Comparison of ENCODE assay signal across 8 cellular contexts in the genomic region with DNA sequence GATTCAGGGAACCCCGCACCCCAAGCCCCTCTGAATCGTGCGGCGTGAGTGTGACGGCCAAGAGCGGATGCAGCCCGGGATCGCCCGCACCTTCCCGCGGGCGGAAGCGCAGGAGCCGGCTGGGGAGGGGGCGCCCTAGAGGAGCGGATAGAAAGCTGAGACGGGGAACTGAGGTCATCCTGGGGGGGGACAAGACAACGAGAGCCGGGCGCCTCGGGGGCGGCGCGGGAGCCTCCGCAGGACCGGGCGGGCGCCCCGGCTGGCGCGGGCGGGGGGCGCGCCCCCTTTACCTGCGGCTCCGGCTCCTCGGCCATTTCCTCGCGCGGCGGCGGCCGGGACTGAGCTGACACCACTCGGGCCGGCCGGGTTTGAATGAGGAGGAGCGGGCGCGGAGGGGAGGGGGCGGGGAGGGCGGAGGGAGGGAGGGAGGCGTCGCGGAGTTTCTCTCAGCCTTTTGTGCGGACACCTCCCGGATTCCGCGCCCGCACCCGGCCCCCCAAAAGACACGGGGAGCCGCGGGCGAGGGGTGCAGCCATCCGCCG. TPM values are rescaled to one million over a fixed set of nuclear protein-coding genes. Genes with fewer than 3 reads are reported as not detected.
DNase-seq lines count a peak whose midpoint lies in the region; ATAC-seq and TF ChIP-seq lines count a peak whose summit lies in the region.
"Not testable (repeated sequence)": the region's sequence is repeated elsewhere in the genome, so short reads cannot be mapped to it uniquely, and the experiment has no call there.

A gene (minus strand): TSS at position 374 of the 542 bp plus-strand sequence. CDS start 11,013 bp downstream, outside the sequence.

- peaks cover 22% of the 10 kb centered on the region for H3K36me3 Mint-ChIP-seq in CD4-positive, alpha-beta T cell (ENCODE audit: low read depth)
- peaks cover 19% of the 10 kb centered on the region for H3K36me3 Mint-ChIP-seq in activated T-helper 1 cell treated with anti-CD3 and anti-CD28 coated beads, Interleukin-12 subunit alpha, Interleukin-12 subunit beta, Interleukin-2, Interleukin-4 antibody, amounts not matched to agents 30 ng/mL and 10 ng/mL and 1 ng/mL, durations not matched to agents 14 hours and 24 hours and 36 hours (ENCODE audit: low read depth)

- H3K27ac Mint-ChIP-seq in CD4-positive, alpha-beta T cell: peak within 1 kb of the TSS; percentile 100
- peak within 1 kb of the TSS; percentile 86 for H3K27ac Mint-ChIP-seq in activated T-helper 1 cell treated with anti-CD3 and anti-CD28 coated beads, Interleukin-12 subunit alpha, Interleukin-12 subunit beta, Interleukin-2, Interleukin-4 antibody, amounts not matched to agents 30 ng/mL and 10 ng/mL and 1 ng/mL, durations not matched to agents 14 hours and 24 hours and 36 hours

- intact Hi-C loops in CD4-positive, alpha-beta T cell (cut with DNase I, micrococcal nuclease): loop anchor here (1.0 to 2.0 kb wide), 3 partner anchors 11 to 49 kb away; no protein-coding TSS in a partner anchor
- intact Hi-C loops in activated T-helper 1 cell treated with anti-CD3 and anti-CD28 coated beads, Interleukin-12 subunit alpha, Interleukin-12 subunit beta, Interleukin-2, Interleukin-4 antibody, amounts not matched to agents 30 ng/mL and 10 ng/mL and 1 ng/mL, durations not matched to agents 14 hours and 24 hours and 36 hours (cut with micrococcal nuclease): loop anchor here (1.0 to 2.0 kb wide), 6 partner anchors 14 to 93 kb away; no protein-coding TSS in a partner anchor

- not testable (repeated sequence) for H3K9me3 ChIP-seq in CD4-positive, alpha-beta T cell (ENCODE audit: control insufficient read depth, low read length)

- peak; percentile 28; the same call in 1 of the 2 replicates for TF ChIP-seq POLR2A in Raji (IDR thresholded peaks at IDR 0.05; ENCODE audit: insufficient read depth, low read depth, low read length)

- peak within 1 kb of the TSS; percentile 94 for H3K27ac ChIP-seq in CD4-positive, alpha-beta T cell (ENCODE audit: low read depth, low read length)
- peak within 1 kb of the TSS; percentile 94 for H3K27ac ChIP-seq in epithelial cell of prostate

- DNase-seq in CD4-positive, alpha-beta T cell: peak; percentile 47 to 70 (median 63)
- DNase-seq in HUDEP-2 (lab: John Stamatoyannopoulos, UW; ENCODE audit: unreplicated experiment in 76 of 76): peak in 49 of 76 experiments; percentile 13 to 72 (median 47)
- peak; percentile 69 for DNase-seq in activated T-helper 1 cell treated with anti-CD3 and anti-CD28 coated beads, Interleukin-12 subunit alpha, Interleukin-12 subunit beta, Interleukin-2, Interleukin-4 antibody, amounts not matched to agents 30 ng/mL and 10 ng/mL and 1 ng/mL, durations not matched to agents 14 hours and 24 hours and 36 hours (ENCODE audit: low spot score)
- not testable (repeated sequence) for DNase-seq in epithelial cell of prostate (ENCODE audit: low read depth, low spot score)
- peak; percentile 93 for DNase-seq in mesenteric fat pad (ENCODE audit: low spot score)
- DNase-seq in stimulated activated CD4-positive, alpha-beta T cell treated with anti-CD3 and anti-CD28 coated beads, Interleukin-4, amount 100 ng/mL, for 48 hours (ENCODE audit: low read depth in 2 of 2): peak; percentile 72 to 74

- TF ChIP-seq CTCF in CD4-positive, alpha-beta T cell (IDR thresholded peaks at IDR 0.05): not testable (repeated sequence)

- ATAC-seq in CD4-positive, alpha-beta T cell (ENCODE audit: poor library complexity): peak; percentile 30
- ATAC-seq in GM21526 (IDR thresholded peaks at IDR 0.05; ENCODE audit: low FRiP score, unreplicated experiment): peak; percentile 19

- peak within 1 kb of the TSS; percentile 99 for H3K4me3 Mint-ChIP-seq in CD4-positive, alpha-beta T cell
- H3K4me3 Mint-ChIP-seq in activated T-helper 1 cell treated with anti-CD3 and anti-CD28 coated beads, Interleukin-12 subunit alpha, Interleukin-12 subunit beta, Interleukin-2, Interleukin-4 antibody, amounts not matched to agents 30 ng/mL and 10 ng/mL and 1 ng/mL, durations not matched to agents 14 hours and 24 hours and 36 hours: peak within 1 kb of the TSS; percentile 93

- H3K27me3 Mint-ChIP-seq in CD4-positive, alpha-beta T cell; activated T-helper 1 cell treated with anti-CD3 and anti-CD28 coated beads, Interleukin-12 subunit alpha, Interleukin-12 subunit beta, Interleukin-2, Interleukin-4 antibody, amounts not matched to agents 30 ng/mL and 10 ng/mL and 1 ng/mL, durations not matched to agents 14 hours and 24 hours and 36 hours (ENCODE audit: insufficient read depth): not testable (repeated sequence)

- H3K27me3 ChIP-seq in CD4-positive, alpha-beta T cell (ENCODE audit: control insufficient read depth, insufficient read depth, low read length): not testable (repeated sequence)

- H3K9me3 Mint-ChIP-seq in CD4-positive, alpha-beta T cell; activated T-helper 1 cell treated with anti-CD3 and anti-CD28 coated beads, Interleukin-12 subunit alpha, Interleukin-12 subunit beta, Interleukin-2, Interleukin-4 antibody, amounts not matched to agents 30 ng/mL and 10 ng/mL and 1 ng/mL, durations not matched to agents 14 hours and 24 hours and 36 hours: not testable (repeated sequence)

- CTCF ChIA-PET in CD4-positive, alpha-beta T cell (lab: Charles Lee): interaction anchor here (1.3 kb wide), 1 partner anchor 32 kb away, joined by 3 read pairs; no protein-coding TSS in a partner anchor

- peaks cover 73% of the 10 kb centered on the region for H3K4me1 Mint-ChIP-seq in CD4-positive, alpha-beta T cell (ENCODE audit: low read depth)
- H3K4me1 Mint-ChIP-seq in activated T-helper 1 cell treated with anti-CD3 and anti-CD28 coated beads, Interleukin-12 subunit alpha, Interleukin-12 subunit beta, Interleukin-2, Interleukin-4 antibody, amounts not matched to agents 30 ng/mL and 10 ng/mL and 1 ng/mL, durations not matched to agents 14 hours and 24 hours and 36 hours (ENCODE audit: low read depth): peaks cover 69% of the 10 kb centered on the region

- POLR2A ChIA-PET in CD4-positive, alpha-beta T cell (lab: Charles Lee): interaction anchor here (0.6 to 7.6 kb wide), 12 partner anchors 11 to 346 kb away, joined by 3 to 111 read pairs (median 14); no protein-coding TSS in a partner anchor

RNA-seq across cellular contexts. Expression of the gene that starts here (rescaled TPM):
- 10 to 100 TPM; 83.5 to 87.4 TPM for total RNA-seq in CD4-positive, alpha-beta T cell
- 57.5 and 64.5 TPM in 2 replicates for total RNA-seq in activated T-helper 1 cell treated with anti-CD3 and anti-CD28 coated beads, Interleukin-12 subunit alpha, Interleukin-12 subunit beta, Interleukin-2, Interleukin-4 antibody, amounts not matched to agents 30 ng/mL and 10 ng/mL and 1 ng/mL, durations not matched to agents 14 hours and 24 hours and 36 hours
- total RNA-seq in mesenteric fat pad: 61.4 TPM
